33 cellular contexts compared by ENCODE assay signal in genomic region chr15:88785217-88785616, GRCh38. TPM values are rescaled to one million over a fixed set of nuclear protein-coding genes. Genes with fewer than 3 reads are reported as not detected.
"Had no signal": no experiment of that assay in that cellular context is flagged by ENCODE, and none has a peak within 500 bp of the region (broad histone marks: within the 10 kb centered on the region; RNA-seq: fewer than 3 reads in every experiment).

No MANE protein-coding gene starts in this region.

- H3K9me3 ChIP-seq: adrenal gland, body of pancreas had no signal

- ATAC-seq: activated CD8-positive, alpha-beta memory T cell treated with anti-CD3 and anti-CD28 coated beads, Interleukin-2, amount 10 ng/mL, durations not matched to agents 7 days and 5 days; activated CD8-positive, alpha-beta T cell treated with anti-CD3 and anti-CD28 coated beads for 36 hours; activated naive CD4-positive, alpha-beta T cell treated with anti-CD3 and anti-CD28 coated beads, Interleukin-2, amount 50 U/mL, for 72 hours; activated T-cell treated with anti-CD3 and anti-CD28 coated beads, Interleukin-2, amount 50 U/mL, for 4 hours; activated T-cell treated with anti-CD3 and anti-CD28 coated beads, Interleukin-2, amount 50 U/mL, for 72 hours; activated T-helper 17 cell treated with anti-CD3 and anti-CD28 coated beads, Interleukin-2, amount 50 U/mL, for 72 hours; body of pancreas had no signal

- H3K4me1 ChIP-seq: adrenal gland, body of pancreas, breast epithelium had no signal

- H3K27ac ChIP-seq: adrenal gland, body of pancreas, brain microvascular endothelial cell, breast epithelium, VCaP had no signal

- H3K4me3 ChIP-seq: adrenal gland, body of pancreas, breast epithelium had no signal

- DNase-seq: activated B cell treated with CpG ODN at 0.5 μM for 24 hours; activated CD4-positive, alpha-beta memory T cell treated with anti-CD3 and anti-CD28 coated beads for 36 hours; activated CD4-positive, alpha-beta T cell treated with anti-CD3 and anti-CD28 coated beads for 4 hours; activated CD4-positive, alpha-beta T cell treated with anti-CD3 and anti-CD28 coated beads, Interleukin-2, amount 10 ng/mL, durations not matched to agents 24 days and 14 days; activated CD4-positive, alpha-beta T cell treated with anti-CD3 and anti-CD28 coated beads, Interleukin-2, amount 50 U/mL, for 1 hour; activated CD4-positive, alpha-beta T cell treated with anti-CD3 and anti-CD28 coated beads, Interleukin-2, amount 50 U/mL, for 4 hours; activated CD4-positive, CD25-positive, alpha-beta regulatory T cell treated with anti-CD3 and anti-CD28 coated beads, Interleukin-2, amount 50 U/mL, for 72 hours; activated CD8-positive, alpha-beta memory T cell treated with anti-CD3 and anti-CD28 coated beads, Interleukin-2, amount 10 ng/mL, durations not matched to agents 7 days and 5 days; activated CD8-positive, alpha-beta T cell treated with anti-CD3 and anti-CD28 coated beads for 36 hours; activated effector memory CD4-positive, alpha-beta T cell treated with anti-CD3 and anti-CD28 coated beads, Interleukin-2, amount 50 U/mL, for 16 hours; activated gamma-delta T cell treated with Interleukin-2 at 50 U/mL for 16 hours; activated naive CD4-positive, alpha-beta T cell; activated naive CD4-positive, alpha-beta T cell treated with anti-CD3 and anti-CD28 coated beads for 36 hours; activated naive CD4-positive, alpha-beta T cell treated with anti-CD3 and anti-CD28 coated beads, Interleukin-2, amount 50 U/mL, for 16 hours; activated naive CD8-positive, alpha-beta T cell treated with anti-CD3 and anti-CD28 coated beads for 36 hours; activated T-cell treated with anti-CD3 and anti-CD28 coated beads for 4 hours; activated T-cell treated with anti-CD3 and anti-CD28 coated beads, Interleukin-2, amount 50 U/mL, for 1 hour; activated T-cell treated with anti-CD3 and anti-CD28 coated beads, Interleukin-2, amount 50 U/mL, for 4 hours; activated T-cell treated with anti-CD3 and anti-CD28 coated beads, Interleukin-2, amount 50 U/mL, for 72 hours; adrenal gland; amniotic stem cell; aorta; body of pancreas; brain microvascular endothelial cell; central memory CD4-positive, alpha-beta T cell; T-helper 1 cell; T-helper 2 cell; T-helper 9 cell had no signal

- H3K36me3 ChIP-seq: adrenal gland, brain microvascular endothelial cell, breast epithelium had no signal

RNA-seq across cellular contexts. Expression of gene ACAN, which starts 18.0 kb away (rescaled TPM):
- total RNA-seq: activated B cell treated with CpG ODN at 0.5 μM for 24 hours; activated CD4-positive, alpha-beta memory T cell treated with anti-CD3 and anti-CD28 coated beads for 36 hours; activated CD4-positive, alpha-beta T cell treated with anti-CD3 and anti-CD28 coated beads, Interleukin-2, amount 10 ng/mL, durations not matched to agents 24 days and 14 days; activated CD8-positive, alpha-beta memory T cell treated with anti-CD3 and anti-CD28 coated beads, Interleukin-2, amount 10 ng/mL, durations not matched to agents 7 days and 5 days; activated CD8-positive, alpha-beta T cell treated with anti-CD3 and anti-CD28 coated beads for 36 hours; activated naive CD4-positive, alpha-beta T cell treated with anti-CD3 and anti-CD28 coated beads for 36 hours; activated naive CD4-positive, alpha-beta T cell treated with anti-CD3 and anti-CD28 coated beads, Interleukin-2, amount 50 U/mL, for 72 hours; activated naive CD8-positive, alpha-beta T cell treated with anti-CD3 and anti-CD28 coated beads for 36 hours; activated T-cell treated with anti-CD3 and anti-CD28 coated beads, Interleukin-2, amount 50 U/mL, for 4 hours; activated T-cell treated with anti-CD3 and anti-CD28 coated beads, Interleukin-2, amount 50 U/mL, for 72 hours; activated T-helper 1 cell treated with anti-CD3 and anti-CD28 coated beads, Interleukin-12 subunit alpha, Interleukin-12 subunit beta, Interleukin-2, Interleukin-4 antibody, amounts not matched to agents 30 ng/mL and 10 ng/mL and 1 ng/mL, durations not matched to agents 14 hours and 24 hours and 36 hours; activated T-helper 17 cell treated with anti-CD3 and anti-CD28 coated beads, Interleukin-2, amount 50 U/mL, for 72 hours had no signal
